23 cellular contexts compared by ENCODE assay signal in the genomic region with DNA sequence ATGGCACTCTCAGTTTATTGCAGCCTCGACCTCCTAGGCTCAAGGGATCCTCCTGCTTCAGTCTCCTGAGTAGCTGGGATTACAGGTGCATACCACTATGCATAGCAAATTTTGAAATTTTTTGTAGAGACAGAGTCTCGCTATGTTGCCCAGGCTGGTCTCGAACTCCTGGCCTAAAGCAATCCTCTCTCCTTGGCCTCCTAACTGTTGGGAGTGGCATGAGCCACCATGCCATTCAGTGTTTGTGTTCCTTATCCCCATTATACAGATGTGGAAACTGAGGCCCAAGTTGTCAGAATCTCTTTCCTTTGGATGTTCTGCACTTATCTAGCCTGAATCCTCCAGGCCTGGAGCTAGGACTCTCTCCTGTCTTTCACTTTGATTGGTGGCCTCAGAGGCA. TPM values are rescaled to one million over a fixed set of nuclear protein-coding genes. Genes with fewer than 3 reads are reported as not detected.
DNase-seq lines count a peak whose midpoint lies in the region; ATAC-seq and TF ChIP-seq lines count a peak whose summit lies in the region.
"Had no signal": no experiment of that assay in that cellular context is flagged by ENCODE, and none has a peak within 500 bp of the region (broad histone marks: within the 10 kb centered on the region; RNA-seq: fewer than 3 reads in every experiment).

No MANE protein-coding gene starts in this region.

- ATAC-seq in Right ventricle myocardium inferior, result no peak
- ATAC-seq: A549; CD8-positive, alpha-beta T cell; GM12878 had no signal

- H3K27ac ChIP-seq in right atrium auricular region, result no peak overlapping the region
- no peak overlapping the region for H3K27ac ChIP-seq in esophagus squamous epithelium
- H3K27ac ChIP-seq: 22Rv1; A549; BLaER1 treated with 17β-estradiol and CSF1 and Interleukin-3, amounts not matched to agents 10 nM and 100 nM; C4-2B had no signal

- CTCF ChIA-PET in Caco-2 (lab: Charles Lee), result interaction anchor here (1.2 kb wide), 1 partner anchor 13 kb away, joined by 4 read pairs; no protein-coding TSS in a partner anchor

- peaks cover 17% of the 10 kb centered on the region for H3K9me3 Mint-ChIP-seq in Caco-2 (ENCODE audit: unreplicated experiment)
- H3K9me3 Mint-ChIP-seq: CD4-positive, alpha-beta T cell; CD8-positive, alpha-beta T cell had no signal

- 69 to 81% methylated on average over 3 of the region's 3 CpGs for WGBS in esophagus squamous epithelium, 2 donors

- peaks cover 13% of the 10 kb centered on the region for H3K36me3 Mint-ChIP-seq in Caco-2 (ENCODE audit: insufficient read depth, unreplicated experiment)
- H3K36me3 Mint-ChIP-seq: CD8-positive, alpha-beta T cell had no signal

- H3K27me3 Mint-ChIP-seq in Caco-2 (ENCODE audit: insufficient read depth, unreplicated experiment), result no peaks in the 10 kb centered on the region
- H3K27me3 Mint-ChIP-seq: CD4-positive, alpha-beta T cell had no signal

- no peaks in the 10 kb centered on the region for H3K9me3 ChIP-seq in right atrium auricular region
- H3K9me3 ChIP-seq in Caco-2, result no peaks in the 10 kb centered on the region; the same call in 1 of the 2 replicates
- H3K9me3 ChIP-seq in esophagus squamous epithelium, result no peaks in the 10 kb centered on the region
- H3K9me3 ChIP-seq: A549 had no signal

- H3K4me1 ChIP-seq in right atrium auricular region, result no peaks in the 10 kb centered on the region
- peaks cover 35% of the 10 kb centered on the region for H3K4me1 ChIP-seq in Caco-2
- no peaks in the 10 kb centered on the region for H3K4me1 ChIP-seq in esophagus squamous epithelium
- H3K4me1 ChIP-seq: A549 had no signal

- H3K36me3 ChIP-seq in right atrium auricular region, result no peaks in the 10 kb centered on the region
- H3K36me3 ChIP-seq in Caco-2 (ENCODE audit: control insufficient read depth, insufficient read depth, low read length), result no peaks in the 10 kb centered on the region
- no peaks in the 10 kb centered on the region for H3K36me3 ChIP-seq in esophagus squamous epithelium
- H3K36me3 ChIP-seq: BLaER1 treated with 17β-estradiol and CSF1 and Interleukin-3, amounts not matched to agents 10 nM and 100 nM had no signal

- no peak for TF ChIP-seq CTCF in right atrium auricular region (IDR thresholded peaks at IDR 0.05)
- TF ChIP-seq CTCF in Caco-2 (IDR thresholded peaks at IDR 0.05; ENCODE audit: insufficient read depth in 1 of 2, low read depth in 1 of 2, low read length in 1 of 2, severe bottlenecking in 1 of 2, unreplicated experiment in 1 of 2), result no peak
- no peak for TF ChIP-seq CTCF in esophagus squamous epithelium (IDR thresholded peaks at IDR 0.05)

- H3K27me3 ChIP-seq in right atrium auricular region, result no peaks in the 10 kb centered on the region
- no peaks in the 10 kb centered on the region for H3K27me3 ChIP-seq in Caco-2 (replicated peaks; ENCODE audit: control insufficient read depth, insufficient read depth, low read length)
- peaks cover 0 to 4% (median 0%) of the 10 kb centered on the region in 4 donors for H3K27me3 ChIP-seq in esophagus squamous epithelium
- H3K27me3 ChIP-seq: BLaER1 treated with 17β-estradiol and CSF1 and Interleukin-3, amounts not matched to agents 10 nM and 100 nM had no signal

- POLR2A ChIA-PET in Caco-2 (lab: Charles Lee), result no interaction called here

- no peak for TF ChIP-seq POLR2A in esophagus squamous epithelium (IDR thresholded peaks at IDR 0.05)

- peaks cover 28% of the 10 kb centered on the region for H3K4me1 Mint-ChIP-seq in Caco-2 (ENCODE audit: low read depth, unreplicated experiment)
- H3K4me1 Mint-ChIP-seq: B cell had no signal

- H3K4me3 ChIP-seq in right atrium auricular region (no peak overlapping the region), Caco-2 (ENCODE audit: low read depth, low read length) (no peak overlapping the region), esophagus squamous epithelium (no peak overlapping the region)
- H3K4me3 ChIP-seq: A549; BLaER1 treated with 17β-estradiol and CSF1 and Interleukin-3, amounts not matched to agents 10 nM and 100 nM; GM12878 had no signal

- intact Hi-C loops in Right ventricle myocardium inferior (cut with DNase I) (no loop called here), Caco-2 (cut with micrococcal nuclease; ENCODE audit: unreplicated experiment) (loop anchor here (2.0 kb wide), 1 partner anchor 13 kb away; no protein-coding TSS in a partner anchor), esophagus squamous epithelium (cut with DNase I) (no loop called here)

- no peak overlapping the region for H3K27ac Mint-ChIP-seq in Caco-2 (ENCODE audit: unreplicated experiment)
- H3K27ac Mint-ChIP-seq: B cell; CD4-positive, alpha-beta T cell; CD8-positive, alpha-beta T cell had no signal

- no TSS peak for BruUV-seq in Caco-2 (replicated peaks; lab: Mats Ljungman, UMichigan)

- DNase-seq in right atrium auricular region (ENCODE audit: low spot score) (peak; percentile 7), Right ventricle myocardium inferior (ENCODE audit: missing footprints) (no peak), Caco-2 (no peak), ecto neural progenitor cell (ENCODE audit: low spot score) (peak; percentile 25), esophagus squamous epithelium (lab: John Stamatoyannopoulos, UW) (no peak), NCI-H526 treated with DMSO at 0.1 percent for 48 hours (lab: John Stamatoyannopoulos, UW) (no peak)
- DNase-seq: AML-193; CD4-positive, alpha-beta T cell; DMS 273 treated with DMSO at 0.1 percent for 48 hours; DMS153; DMS53; DMS79; DND-41; EL; GDM1 had no signal

- peak overlapping the region; percentile 36 for H3K4me3 Mint-ChIP-seq in Caco-2 (ENCODE audit: unreplicated experiment)
- H3K4me3 Mint-ChIP-seq: B cell; CD4-positive, alpha-beta T cell; CD8-positive, alpha-beta T cell had no signal

RNA-seq across cellular contexts. Expression of a gene that starts 40.8 kb away (rescaled TPM):
- 1 to 10 TPM; 1.1 to 3.0 TPM for total RNA-seq in right atrium auricular region
- total RNA-seq in Right ventricle myocardium inferior, result 0.43 TPM
- 37.9 and 54.9 TPM in 2 replicates for total RNA-seq in Caco-2 (2022)
- 10 to 100 TPM in 1 of 4 donors, 1 to 10 TPM in 3; 1.1 to 10.5 (median 3.1) TPM for total RNA-seq in esophagus squamous epithelium
- total RNA-seq: G401 had no signal

Comparison
In these comparisons a context has a peak if more than half of its experiments do, and no peak if none do; other contexts are left out.
1. DNase-seq: peak in right atrium auricular region (single experiment) and ecto neural progenitor cell (single experiment); none in Right ventricle myocardium inferior (single experiment), Caco-2 (0 of 2), esophagus squamous epithelium (single experiment) and NCI-H526 treated with DMSO at 0.1 percent for 48 hours (single experiment).